Comparison of ENCODE assay signal across 19 cellular contexts in genomic region chr10:98154076-98154475, GRCh38.
"Had no signal": no experiment of that assay in that cellular context is flagged by ENCODE, and none has a peak within 500 bp of the region (broad histone marks: within the 10 kb centered on the region; RNA-seq: fewer than 3 reads in every experiment).

No MANE protein-coding gene starts in this region.

- DNase-seq: activated CD4-positive, alpha-beta T cell treated with anti-CD3 and anti-CD28 coated beads, Interleukin-2, amount 10 ng/mL, durations not matched to agents 7 days and 5 days; activated CD8-positive, alpha-beta memory T cell treated with anti-CD3 and anti-CD28 coated beads for 24 hours; activated naive CD4-positive, alpha-beta T cell treated with anti-CD3 and anti-CD28 coated beads, Interleukin-2, amount 10 ng/mL, durations not matched to agents 7 days and 5 days; amniotic stem cell; body of pancreas; central memory CD4-positive, alpha-beta T cell; cortex of kidney; effector CD8-positive, alpha-beta T cell; posterior cingulate gyrus; T-cell; T1000 had no signal

- H3K27me3 ChIP-seq: body of pancreas, right atrium auricular region, SJSA1, thyroid gland had no signal

- H3K4me3 ChIP-seq: body of pancreas, right atrium auricular region, SJSA1, smooth muscle cell, thyroid gland had no signal

- ATAC-seq: body of pancreas; stimulated activated effector memory CD8-positive, alpha-beta T cell treated with anti-CD3 and anti-CD28 coated beads, Interleukin-12 subunit alpha, Interleukin-12 subunit beta, amount 100 ng/mL, for 72 hours; T-cell; WTC11 had no signal

- H3K27ac ChIP-seq: body of pancreas, epithelial cell of prostate, right atrium auricular region, SJSA1, thyroid gland had no signal

- H3K4me1 Mint-ChIP-seq: activated CD4-positive, alpha-beta T cell treated with anti-CD3 and anti-CD28 coated beads, Interleukin-2, amount 10 ng/mL, durations not matched to agents 7 days and 5 days had no signal

- H3K27me3 Mint-ChIP-seq: activated CD4-positive, alpha-beta T cell treated with anti-CD3 and anti-CD28 coated beads, Interleukin-2, amount 10 ng/mL, durations not matched to agents 7 days and 5 days; activated naive CD4-positive, alpha-beta T cell treated with anti-CD3 and anti-CD28 coated beads, Interleukin-2, amount 10 ng/mL, durations not matched to agents 7 days and 5 days; T-cell had no signal

- H3K4me3 Mint-ChIP-seq: activated CD4-positive, alpha-beta T cell treated with anti-CD3 and anti-CD28 coated beads, Interleukin-2, amount 10 ng/mL, durations not matched to agents 7 days and 5 days; activated naive CD4-positive, alpha-beta T cell treated with anti-CD3 and anti-CD28 coated beads, Interleukin-2, amount 10 ng/mL, durations not matched to agents 7 days and 5 days; stimulated activated effector memory CD8-positive, alpha-beta T cell treated with anti-CD3 and anti-CD28 coated beads, Interleukin-12 subunit alpha, Interleukin-12 subunit beta, amount 100 ng/mL, for 72 hours; T-cell; WTC11 had no signal

- H3K36me3 ChIP-seq: thyroid gland had no signal

- H3K27ac Mint-ChIP-seq: activated CD4-positive, alpha-beta T cell treated with anti-CD3 and anti-CD28 coated beads, Interleukin-2, amount 10 ng/mL, durations not matched to agents 7 days and 5 days; activated naive CD4-positive, alpha-beta T cell treated with anti-CD3 and anti-CD28 coated beads, Interleukin-2, amount 10 ng/mL, durations not matched to agents 7 days and 5 days; activated T-helper 2 cell treated with anti-CD3 and anti-CD28 coated beads, Interferon-gamma antibody, Interleukin-2, Interleukin-4, amounts not matched to agents 10 μg/mL and 5 μg/mL and 100 μg/mL, durations not matched to agents 14 hours and 24 hours and 36 hours; stimulated activated effector memory CD8-positive, alpha-beta T cell treated with anti-CD3 and anti-CD28 coated beads, Interleukin-12 subunit alpha, Interleukin-12 subunit beta, amount 100 ng/mL, for 72 hours; T-cell had no signal

- H3K4me1 ChIP-seq: right atrium auricular region, SJSA1, thyroid gland had no signal

- H3K9me3 ChIP-seq: body of pancreas, SJSA1, thyroid gland had no signal
